ENCODE assay signal across 18 cellular contexts in the genomic region with DNA sequence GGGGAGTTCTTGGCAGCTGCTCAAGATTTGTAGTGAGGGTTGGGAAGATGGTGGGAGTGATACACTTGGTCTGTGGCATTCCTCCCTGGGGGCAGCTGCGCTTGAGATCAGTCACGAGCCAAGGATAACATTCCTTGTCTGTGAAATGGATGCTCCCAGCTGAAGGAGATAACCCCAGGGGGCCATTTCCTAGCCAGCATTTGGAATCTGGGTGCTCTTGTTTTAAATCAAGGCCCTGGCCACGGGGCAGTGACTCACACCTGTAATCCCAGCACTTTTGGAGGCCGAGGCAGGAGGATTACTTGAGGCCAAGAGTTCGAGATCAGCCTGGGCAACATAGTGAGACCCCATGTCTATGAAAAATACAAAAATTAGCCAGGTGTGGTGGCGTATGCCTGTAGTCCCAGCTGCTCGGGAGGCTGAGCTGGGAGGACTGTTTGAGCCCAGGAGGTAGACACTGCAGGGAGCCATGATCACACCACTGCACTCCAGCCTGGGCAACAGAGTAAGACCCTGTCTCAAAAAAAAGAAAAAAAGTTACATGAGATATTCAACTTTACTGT. TPM values are rescaled to one million over a fixed set of nuclear protein-coding genes. Genes with fewer than 3 reads are reported as not detected.
A peak's percentile ranks its signal among the peaks of the same experiment; 100 is the strongest.
DNase-seq lines count a peak whose midpoint lies in the region; ATAC-seq and TF ChIP-seq lines count a peak whose summit lies in the region.
"Had no signal": no experiment of that assay in that cellular context is flagged by ENCODE, and none has a peak within 500 bp of the region (broad histone marks: within the 10 kb centered on the region; RNA-seq: fewer than 3 reads in every experiment).

No MANE protein-coding gene starts in this region.

- no peaks in the 10 kb centered on the region for H3F3A ChIP-seq in OCI-LY1 (ENCODE audit: insufficient read depth, low read length)

- TF ChIP-seq CTCF in OCI-LY1 (IDR thresholded peaks at IDR 0.05; ENCODE audit: low read length) (no peak), Peyer's patch (IDR thresholded peaks at IDR 0.05) (no peak), glutamatergic neuron (IDR thresholded peaks at IDR 0.05; ENCODE audit: partially characterized antibody, unreplicated experiment) (no peak)

- H3K4me3 ChIP-seq in OCI-LY1 (ENCODE audit: low read depth, low read length, poor library complexity, severe bottlenecking): no peak overlapping the region
- no peak overlapping the region for H3K4me3 ChIP-seq in Peyer's patch
- H3K4me3 ChIP-seq: ascending aorta, GM12878 had no signal

- H3K27me3 ChIP-seq in OCI-LY1 (ENCODE audit: insufficient read depth, low read length) (no peaks in the 10 kb centered on the region), Peyer's patch (no peaks in the 10 kb centered on the region)
- H3K27me3 ChIP-seq: ascending aorta had no signal

- no peak for TF ChIP-seq POLR2A in Peyer's patch (IDR thresholded peaks at IDR 0.05)

- no peaks in the 10 kb centered on the region for H3K27me3 Mint-ChIP-seq in activated naive CD4-positive, alpha-beta T cell treated with anti-CD3 and anti-CD28 coated beads, Interleukin-2, amount 50 U/mL, for 24 hours
- H3K27me3 Mint-ChIP-seq in central memory CD8-positive, alpha-beta T cell: no peaks in the 10 kb centered on the region
- H3K27me3 Mint-ChIP-seq in glutamatergic neuron (ENCODE audit: unreplicated experiment): peaks cover 7% of the 10 kb centered on the region

- H3K36me3 ChIP-seq in OCI-LY1 (ENCODE audit: insufficient read depth, low read length) (peaks cover 29% of the 10 kb centered on the region), Peyer's patch (peaks cover 0 to 10% (median 0%) of the 10 kb centered on the region in 3 donors)

- peak overlapping the region; percentile 7 for H3K27ac ChIP-seq in OCI-LY1 (ENCODE audit: low read depth, low read length, poor library complexity, severe bottlenecking)
- no peak overlapping the region for H3K27ac ChIP-seq in Peyer's patch
- H3K27ac ChIP-seq: ascending aorta had no signal

- peak overlapping the region; percentile 9 for H3K4me3 Mint-ChIP-seq in activated naive CD4-positive, alpha-beta T cell treated with anti-CD3 and anti-CD28 coated beads, Interleukin-2, amount 50 U/mL, for 24 hours
- H3K4me3 Mint-ChIP-seq in central memory CD8-positive, alpha-beta T cell: peak overlapping the region; percentile 56
- H3K4me3 Mint-ChIP-seq in stimulated activated effector memory CD8-positive, alpha-beta T cell treated with anti-CD3 and anti-CD28 coated beads, Interleukin-12 subunit alpha, Interleukin-12 subunit beta, amount 100 ng/mL, for 72 hours: no peak overlapping the region
- no peak overlapping the region for H3K4me3 Mint-ChIP-seq in glutamatergic neuron (ENCODE audit: unreplicated experiment)
- H3K4me3 Mint-ChIP-seq: mesothelial cell of epicardium had no signal

- no peak for ATAC-seq in central memory CD8-positive, alpha-beta T cell (replicated peaks; ENCODE audit: extremely low read depth, poor library complexity, severe bottlenecking)
- ATAC-seq in stimulated activated effector memory CD8-positive, alpha-beta T cell treated with anti-CD3 and anti-CD28 coated beads, Interleukin-12 subunit alpha, Interleukin-12 subunit beta, amount 100 ng/mL, for 72 hours: no peak
- ATAC-seq: GM12878, right cardiac atrium had no signal

- no peaks in the 10 kb centered on the region for H3K9me3 ChIP-seq in OCI-LY1 (ENCODE audit: low read length)
- no peaks in the 10 kb centered on the region for H3K9me3 ChIP-seq in Peyer's patch
- H3K9me3 ChIP-seq: ascending aorta, Caco-2 had no signal

- H3K4me2 ChIP-seq in OCI-LY1 (ENCODE audit: low read length): no peak overlapping the region

- peaks cover 49% of the 10 kb centered on the region for H3K4me1 ChIP-seq in OCI-LY1 (ENCODE audit: insufficient read depth, low read length, severe bottlenecking)
- H3K4me1 ChIP-seq in Peyer's patch: peaks cover 0 to 45% (median 18%) of the 10 kb centered on the region in 4 donors

- no peaks in the 10 kb centered on the region for H3K9me3 Mint-ChIP-seq in activated naive CD4-positive, alpha-beta T cell treated with anti-CD3 and anti-CD28 coated beads, Interleukin-2, amount 50 U/mL, for 24 hours
- no peaks in the 10 kb centered on the region for H3K9me3 Mint-ChIP-seq in central memory CD8-positive, alpha-beta T cell
- no peaks in the 10 kb centered on the region for H3K9me3 Mint-ChIP-seq in stimulated activated effector memory CD8-positive, alpha-beta T cell treated with anti-CD3 and anti-CD28 coated beads, Interleukin-12 subunit alpha, Interleukin-12 subunit beta, amount 100 ng/mL, for 72 hours
- peaks cover 14% of the 10 kb centered on the region for H3K9me3 Mint-ChIP-seq in glutamatergic neuron (ENCODE audit: unreplicated experiment)
- H3K9me3 Mint-ChIP-seq: mesothelial cell of epicardium had no signal

- H2AFZ ChIP-seq in OCI-LY1 (ENCODE audit: low read length): no peak overlapping the region

- peaks cover 3% of the 10 kb centered on the region for H3K36me3 Mint-ChIP-seq in activated naive CD4-positive, alpha-beta T cell treated with anti-CD3 and anti-CD28 coated beads, Interleukin-2, amount 50 U/mL, for 24 hours
- H3K36me3 Mint-ChIP-seq in central memory CD8-positive, alpha-beta T cell (ENCODE audit: insufficient read depth): peaks cover 23% of the 10 kb centered on the region
- H3K36me3 Mint-ChIP-seq in stimulated activated effector memory CD8-positive, alpha-beta T cell treated with anti-CD3 and anti-CD28 coated beads, Interleukin-12 subunit alpha, Interleukin-12 subunit beta, amount 100 ng/mL, for 72 hours: peaks cover 35% of the 10 kb centered on the region
- H3K36me3 Mint-ChIP-seq in glutamatergic neuron (ENCODE audit: unreplicated experiment): no peaks in the 10 kb centered on the region

- H4K20me1 ChIP-seq in OCI-LY1 (ENCODE audit: insufficient read depth, low read length): no peaks in the 10 kb centered on the region

- H3K9ac ChIP-seq in OCI-LY1 (ENCODE audit: low read length): no peak overlapping the region

- peak overlapping the region; percentile 81 for H3K27ac Mint-ChIP-seq in activated naive CD4-positive, alpha-beta T cell treated with anti-CD3 and anti-CD28 coated beads, Interleukin-2, amount 50 U/mL, for 24 hours
- no peak overlapping the region for H3K27ac Mint-ChIP-seq in central memory CD8-positive, alpha-beta T cell (ENCODE audit: low read depth)
- H3K27ac Mint-ChIP-seq in stimulated activated effector memory CD8-positive, alpha-beta T cell treated with anti-CD3 and anti-CD28 coated beads, Interleukin-12 subunit alpha, Interleukin-12 subunit beta, amount 100 ng/mL, for 72 hours: peak overlapping the region; percentile 68
- H3K27ac Mint-ChIP-seq in glutamatergic neuron (ENCODE audit: unreplicated experiment): no peak overlapping the region
- H3K27ac Mint-ChIP-seq: mesothelial cell of epicardium had no signal

- H3K9me2 ChIP-seq in OCI-LY1 (ENCODE audit: low read depth, low read length): no peaks in the 10 kb centered on the region

- peaks cover 4% of the 10 kb centered on the region for H3K79me2 ChIP-seq in OCI-LY1 (ENCODE audit: insufficient read depth, low read length)

- no peak for DNase-seq in activated naive CD4-positive, alpha-beta T cell (lab: John Stamatoyannopoulos, UW)
- DNase-seq in central memory CD8-positive, alpha-beta T cell (ENCODE audit: low spot score in 2 of 2): no peak
- no peak for DNase-seq in stimulated activated effector memory CD8-positive, alpha-beta T cell treated with anti-CD3 and anti-CD28 coated beads, Interleukin-12 subunit alpha, Interleukin-12 subunit beta, amount 100 ng/mL, for 72 hours (ENCODE audit: low spot score in 2 of 2)
- DNase-seq in Peyer's patch: no peak
- DNase-seq in amygdala (lab: John Stamatoyannopoulos, UW): no peak
- no peak for DNase-seq in glutamatergic neuron
- DNase-seq: activated CD4-positive, alpha-beta T cell treated with anti-CD3 and anti-CD28 coated beads for 48 hours; Caco-2; GDM1; MM.1S; NCI-H187 treated with DMSO at 0.1 percent for 48 hours; NCI-H510A; right cardiac atrium had no signal

- H3K4me1 Mint-ChIP-seq in activated naive CD4-positive, alpha-beta T cell treated with anti-CD3 and anti-CD28 coated beads, Interleukin-2, amount 50 U/mL, for 24 hours: peaks cover 51% of the 10 kb centered on the region
- peaks cover 47% of the 10 kb centered on the region for H3K4me1 Mint-ChIP-seq in central memory CD8-positive, alpha-beta T cell
- H3K4me1 Mint-ChIP-seq in stimulated activated effector memory CD8-positive, alpha-beta T cell treated with anti-CD3 and anti-CD28 coated beads, Interleukin-12 subunit alpha, Interleukin-12 subunit beta, amount 100 ng/mL, for 72 hours: peaks cover 39% of the 10 kb centered on the region
- peaks cover 13% of the 10 kb centered on the region for H3K4me1 Mint-ChIP-seq in glutamatergic neuron (ENCODE audit: low read depth, unreplicated experiment)

RNA-seq across cellular contexts. Expression of gene PKN1, which starts 4.6 kb away (rescaled TPM):
- 100 to 1,000 TPM in 1 of 4 donors, 10 to 100 TPM in 3; 13.1 to 140 (median 28.2) TPM for total RNA-seq in Peyer's patch
- 117 TPM for total RNA-seq in glutamatergic neuron (ENCODE audit: unreplicated experiment)

RNA-seq across cellular contexts. Expression of gene DDX39A, which starts 18.5 kb away (rescaled TPM):
- total RNA-seq in Peyer's patch (100 to 1,000 TPM in 3 of 4 donors, 10 to 100 TPM in 1; 52.5 to 283 (median 115) TPM), glutamatergic neuron (ENCODE audit: unreplicated experiment) (103 TPM)

RNA-seq across cellular contexts. Expression of gene PTGER1, which starts 37.5 kb away (rescaled TPM):
- total RNA-seq in Peyer's patch (not detected), glutamatergic neuron (ENCODE audit: unreplicated experiment) (2.0 TPM)
- total RNA-seq: GM12878 had no signal

RNA-seq across cellular contexts. Expression of gene ADGRE5, which starts 56.4 kb away (rescaled TPM):
- total RNA-seq in Peyer's patch (100 to 1,000 TPM in 2 of 4 donors, 10 to 100 TPM in 2; 70.6 to 159 (median 110) TPM), glutamatergic neuron (ENCODE audit: unreplicated experiment) (4.0 TPM)

RNA-seq across cellular contexts. Expression of gene GIPC1, which starts 58.3 kb away (rescaled TPM):
- total RNA-seq in Peyer's patch (10 to 100 TPM; 45.8 to 68.5 (median 65.2) TPM), glutamatergic neuron (ENCODE audit: unreplicated experiment) (53.4 TPM)

Comparison
In these comparisons a context has a peak if more than half of its experiments do, and no peak if none do; other contexts are left out.
1. H3K27ac Mint-ChIP-seq: peak in activated naive CD4-positive, alpha-beta T cell treated with anti-CD3 and anti-CD28 coated beads, Interleukin-2, amount 50 U/mL, for 24 hours (single experiment) and stimulated activated effector memory CD8-positive, alpha-beta T cell treated with anti-CD3 and anti-CD28 coated beads, Interleukin-12 subunit alpha, Interleukin-12 subunit beta, amount 100 ng/mL, for 72 hours (single experiment); none in central memory CD8-positive, alpha-beta T cell (single experiment) and glutamatergic neuron (single experiment).
2. H3K4me3 Mint-ChIP-seq: peak in activated naive CD4-positive, alpha-beta T cell treated with anti-CD3 and anti-CD28 coated beads, Interleukin-2, amount 50 U/mL, for 24 hours (single experiment) and central memory CD8-positive, alpha-beta T cell (single experiment); none in stimulated activated effector memory CD8-positive, alpha-beta T cell treated with anti-CD3 and anti-CD28 coated beads, Interleukin-12 subunit alpha, Interleukin-12 subunit beta, amount 100 ng/mL, for 72 hours (single experiment) and glutamatergic neuron (single experiment).